8 cellular contexts compared by ENCODE assay signal in the genomic region with DNA sequence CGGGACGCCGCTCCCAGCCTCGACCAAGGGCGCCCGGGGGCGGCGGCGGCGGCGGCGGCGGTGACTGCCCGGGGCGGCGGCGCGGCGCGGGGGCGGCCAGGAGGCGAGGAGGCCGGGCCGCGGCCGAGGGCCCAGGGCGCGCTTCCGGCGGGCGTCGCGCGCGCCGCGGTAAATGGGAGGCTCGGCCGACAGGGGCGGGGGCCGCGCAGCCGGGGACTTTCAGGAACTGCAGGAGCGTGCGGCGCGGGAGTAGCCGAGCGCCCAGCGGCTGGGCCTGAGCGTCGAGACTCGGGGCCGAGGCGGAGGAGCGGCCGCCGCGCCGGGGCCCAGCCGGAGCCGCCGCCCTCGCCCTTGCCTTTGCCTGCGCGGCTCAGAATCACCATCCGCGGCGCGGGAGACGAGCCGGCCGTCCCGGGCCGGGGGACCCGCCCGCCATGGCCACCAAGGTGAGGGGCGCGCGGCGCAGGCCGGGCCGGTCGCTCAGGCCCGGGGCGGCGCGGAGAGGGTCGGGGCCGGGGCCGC. TPM values are rescaled to one million over a fixed set of nuclear protein-coding genes. Genes with fewer than 3 reads are reported as not detected.
A peak's percentile ranks its signal among the peaks of the same experiment; 100 is the strongest.
DNase-seq lines count a peak whose midpoint lies in the region; ATAC-seq and TF ChIP-seq lines count a peak whose summit lies in the region.

TSS of gene SNX9 (plus strand) at position 246 of the 522 bp plus-strand sequence. CDS start at position 435, 189 bp downstream.

- ATAC-seq in GM21786 (IDR thresholded peaks at IDR 0.05; ENCODE audit: unreplicated experiment) (peak; percentile 64), T-helper 17 cell (peak; percentile 70), right cardiac atrium (peak; percentile 93 to 95)

- H3K36me3 ChIP-seq in ES-I3 (ENCODE audit: insufficient read depth, low read length) (no peaks in the 10 kb centered on the region), Karpas-422 (ENCODE audit: insufficient read depth, low read length) (no peaks in the 10 kb centered on the region), ascending aorta (no peaks in the 10 kb centered on the region)

- peak within 1 kb of the TSS; percentile 26 for H3K4me2 ChIP-seq in Karpas-422 (ENCODE audit: low read depth, low read length, poor library complexity, severe bottlenecking)

- H3K9me3 ChIP-seq in ES-I3 (ENCODE audit: control insufficient read depth, insufficient read depth, low read length) (no peaks in the 10 kb centered on the region), Karpas-422 (ENCODE audit: low read length) (no peaks in the 10 kb centered on the region), T-helper 17 cell (ENCODE audit: control insufficient read depth, low read length, poor library complexity, severe bottlenecking) (no peaks in the 10 kb centered on the region), ascending aorta (no peaks in the 10 kb centered on the region), right cardiac atrium (ENCODE audit: control insufficient read depth, low read length) (no peaks in the 10 kb centered on the region)

- H3K27me3 ChIP-seq in Karpas-422 (ENCODE audit: low read length): no peaks in the 10 kb centered on the region
- H3K27me3 ChIP-seq in ascending aorta: no peaks in the 10 kb centered on the region
- H3K27me3 ChIP-seq in right cardiac atrium (ENCODE audit: control insufficient read depth, insufficient read depth): no peaks in the 10 kb centered on the region

- H3K79me2 ChIP-seq in Karpas-422 (ENCODE audit: low read length): no peaks in the 10 kb centered on the region

- H3K4me3 ChIP-seq in Karpas-422 (ENCODE audit: low read length): no peak within 1 kb of the TSS
- H3K4me3 ChIP-seq in ascending aorta: peak within 1 kb of the TSS; percentile 90 to 98
- peak within 1 kb of the TSS; percentile 90 for H3K4me3 ChIP-seq in right cardiac atrium (ENCODE audit: low read length)

- no peak for DNase-seq in Karpas-422
- peak; percentile 44 to 65 (median 54) for DNase-seq in T-helper 17 cell
- DNase-seq in ascending aorta (ENCODE audit: low spot score in 2 of 2): peak in 1 of 2 donors; percentile 89
- peak; percentile 84 to 92 (median 92) for DNase-seq in right cardiac atrium
- peak; percentile 70 for DNase-seq in putamen (ENCODE audit: low spot score)
- no peak for DNase-seq in NAMALWA (ENCODE audit: low spot score)

- peak within 1 kb of the TSS; percentile 95 for H3K4me3 Mint-ChIP-seq in T-helper 17 cell

- under 1% methylated on average over 91 of the region's 91 CpGs for WGBS in right cardiac atrium

- H2AFZ ChIP-seq in Karpas-422 (ENCODE audit: low read length): no peak within 1 kb of the TSS

- peaks cover 4% of the 10 kb centered on the region for H3K36me3 Mint-ChIP-seq in T-helper 17 cell (ENCODE audit: low read depth)

- no peaks in the 10 kb centered on the region for H4K20me1 ChIP-seq in Karpas-422 (ENCODE audit: insufficient read depth, low read depth, low read length)

- H3K9me2 ChIP-seq in Karpas-422 (replicated peaks; ENCODE audit: insufficient read depth, low read length): no peaks in the 10 kb centered on the region

- intact Hi-C loops in ascending aorta (cut with DNase I) (loop anchor here (2.0 to 5.0 kb wide), 3 partner anchors 49 to 249 kb away; no protein-coding TSS in a partner anchor), right cardiac atrium (cut with DNase I) (no loop called here)

- peak in 1 of 3 experiments; percentile 28 for TF ChIP-seq CTCF in ascending aorta (IDR thresholded peaks at IDR 0.05)

- peak within 1 kb of the TSS; percentile 97 for H3K27ac Mint-ChIP-seq in T-helper 17 cell

- H3K9ac ChIP-seq in ES-I3 (ENCODE audit: low read depth, low read length) (peak within 1 kb of the TSS; percentile 89), Karpas-422 (ENCODE audit: low read length) (no peak within 1 kb of the TSS)

- H3K4me1 ChIP-seq in ES-I3 (ENCODE audit: insufficient read depth, low read length) (peaks cover 10% of the 10 kb centered on the region), Karpas-422 (ENCODE audit: low read length) (peaks cover 9% of the 10 kb centered on the region), ascending aorta (peaks cover 4 to 20% of the 10 kb centered on the region in 2 donors), right cardiac atrium (ENCODE audit: control insufficient read depth, insufficient read depth, low read length) (no peaks in the 10 kb centered on the region)

- H3K27me3 Mint-ChIP-seq in T-helper 17 cell: no peaks in the 10 kb centered on the region

- H3K4me1 Mint-ChIP-seq in T-helper 17 cell: peaks cover 25% of the 10 kb centered on the region

- no peak within 1 kb of the TSS for H3K27ac ChIP-seq in Karpas-422 (ENCODE audit: low read length)
- H3K27ac ChIP-seq in ascending aorta: peak within 1 kb of the TSS; percentile 98 to 100
- peak within 1 kb of the TSS; percentile 91 for H3K27ac ChIP-seq in right cardiac atrium (ENCODE audit: low read length)

RNA-seq across cellular contexts. Expression of gene SNX9, which starts in this region (rescaled TPM):
- not detected in 2 replicates for total RNA-seq in Karpas-422 (2014; rRNA removed; shearing (Covaris generic); ENCODE audit: low replicate concordance)
- 10 to 100 TPM; 21.2 to 38.9 TPM for total RNA-seq in T-helper 17 cell
- total RNA-seq in ascending aorta: 55.2 TPM
- total RNA-seq in right cardiac atrium: 10 to 100 TPM; 33.0 to 41.9 (median 38.7) TPM
- polyA plus RNA-seq in right cardiac atrium: 24.1 TPM

Comparison
In these comparisons a context has a peak if more than half of its experiments do, and no peak if none do; other contexts are left out.
1. RNA of gene SNX9 (total RNA-seq): 55.2 TPM in ascending aorta (single experiment), 33.0 to 41.9 TPM in right cardiac atrium and 21.2 to 38.9 TPM in T-helper 17 cell; not detected in Karpas-422; every median in the first group is over 10 times any median in the second.
2. DNase-seq: peak in T-helper 17 cell (3 of 3), right cardiac atrium (3 of 3) and putamen (single experiment); none in Karpas-422 (single experiment) and NAMALWA (single experiment).
3. Peak in every context shown above with its lines, with median percentiles within 50 percentile points of each other: ATAC-seq.